15 cellular contexts compared by ENCODE assay signal in the genomic region with DNA sequence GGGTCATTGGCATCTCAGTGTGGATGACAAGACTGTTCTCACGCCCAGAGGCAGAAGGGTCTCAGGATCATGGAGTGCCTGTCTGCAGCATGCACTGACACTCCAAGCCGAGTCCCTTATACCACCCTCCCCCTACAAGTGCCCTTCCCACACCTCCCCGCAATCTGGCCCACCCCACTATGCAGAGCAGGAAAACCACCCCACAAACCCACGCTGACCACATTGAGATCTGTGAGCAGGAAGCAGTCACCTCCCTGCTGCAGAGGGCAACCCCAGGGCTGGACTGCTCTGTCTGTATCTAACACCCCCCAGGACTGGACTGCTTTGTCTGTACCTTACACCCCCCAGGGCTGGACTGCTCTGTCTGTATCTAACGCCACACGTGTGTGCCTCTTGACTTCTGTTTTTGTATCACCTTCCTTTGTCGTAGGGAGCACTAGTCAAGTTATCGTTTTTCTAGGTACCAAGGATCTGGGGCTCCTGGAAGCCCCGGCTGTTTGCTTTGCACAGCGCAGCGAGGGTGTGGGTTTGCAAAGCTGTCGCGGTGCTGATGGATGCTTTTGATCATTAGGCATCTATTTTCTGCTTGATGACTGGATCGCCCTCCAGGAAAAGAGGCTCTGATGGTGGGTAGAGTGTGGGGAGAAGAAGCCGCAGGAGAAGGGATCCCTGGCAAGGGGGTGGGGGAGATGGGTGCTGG. TPM values are rescaled to one million over a fixed set of nuclear protein-coding genes. Genes with fewer than 3 reads are reported as not detected.
"Had no signal": no experiment of that assay in that cellular context is flagged by ENCODE, and none has a peak within 500 bp of the region (broad histone marks: within the 10 kb centered on the region; RNA-seq: fewer than 3 reads in every experiment).

No MANE protein-coding gene starts in this region.

- DNase-seq: activated effector memory CD4-positive, alpha-beta T cell treated with Interleukin-2 at 50 U/mL for 16 hours; anterior cingulate cortex; esophagus squamous epithelium; foreskin fibroblast; head of caudate nucleus; islet precursor cell; left lung; mucosa of descending colon; ovary; stimulated activated CD4-positive, alpha-beta T cell treated with anti-CD3 and anti-CD28 coated beads, Interleukin-2, amount 100 ng/mL, for 48 hours; stomach; T1000 had no signal

- H3K9me3 Mint-ChIP-seq: activated naive CD4-positive, alpha-beta T cell treated with anti-CD3 and anti-CD28 coated beads, Interleukin-2, amount 50 U/mL, for 72 hours; nephron had no signal

- ATAC-seq: activated naive CD4-positive, alpha-beta T cell treated with anti-CD3 and anti-CD28 coated beads, Interleukin-2, amount 50 U/mL, for 72 hours; left lung; mucosa of descending colon had no signal

- H3K36me3 ChIP-seq: esophagus squamous epithelium, left lung, ovary, stomach had no signal

- H3K4me3 ChIP-seq: esophagus squamous epithelium, left lung, mucosa of descending colon, ovary, stomach had no signal

- H3K4me1 ChIP-seq: left lung had no signal

- H3K27ac ChIP-seq: esophagus squamous epithelium, left lung, ovary, stomach had no signal

- H3K9me3 ChIP-seq: esophagus squamous epithelium, left lung, mucosa of descending colon, ovary, stomach had no signal

- H3K27ac Mint-ChIP-seq: activated naive CD4-positive, alpha-beta T cell treated with anti-CD3 and anti-CD28 coated beads, Interleukin-2, amount 50 U/mL, for 72 hours; nephron had no signal

- H3K36me3 Mint-ChIP-seq: activated naive CD4-positive, alpha-beta T cell treated with anti-CD3 and anti-CD28 coated beads, Interleukin-2, amount 50 U/mL, for 72 hours had no signal

- H3K4me3 Mint-ChIP-seq: nephron had no signal

- FAIRE-seq: bronchial epithelial cell had no signal

- H3K27me3 ChIP-seq: ovary had no signal

RNA-seq across cellular contexts. Expression of a gene that starts 21.5 kb away (rescaled TPM):
- total RNA-seq: activated naive CD4-positive, alpha-beta T cell treated with anti-CD3 and anti-CD28 coated beads, Interleukin-2, amount 50 U/mL, for 72 hours had no signal
